Comparison of ENCODE assay signal across 9 cellular contexts in the genomic region with DNA sequence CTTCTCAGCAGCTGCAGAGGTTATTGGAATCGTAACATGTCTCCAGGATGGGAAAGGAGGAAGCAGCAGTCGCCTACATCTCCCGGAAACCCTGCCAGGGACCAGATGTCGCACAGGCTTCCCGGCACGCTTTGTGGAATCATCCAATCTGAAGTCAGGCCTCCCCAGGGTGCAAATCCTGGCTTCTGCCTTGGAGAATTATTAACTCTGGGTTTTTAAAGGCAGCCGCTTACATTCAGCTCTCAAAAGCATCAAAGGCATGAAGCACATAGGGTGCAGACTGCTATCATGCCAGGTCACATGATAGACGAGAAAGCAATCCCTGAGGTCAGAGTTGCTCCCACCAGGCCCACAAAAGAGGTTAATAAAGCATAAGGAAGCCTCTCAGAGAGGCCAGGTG. TPM values are rescaled to one million over a fixed set of nuclear protein-coding genes. Genes with fewer than 3 reads are reported as not detected.
DNase-seq lines count a peak whose midpoint lies in the region; ATAC-seq, FAIRE-seq and TF ChIP-seq lines count a peak whose summit lies in the region.
"Not testable (repeated sequence)": the region's sequence is repeated elsewhere in the genome, so short reads cannot be mapped to it uniquely, and the experiment has no call there.
"Had no signal": no experiment of that assay in that cellular context is flagged by ENCODE, and none has a peak within 500 bp of the region (broad histone marks: within the 10 kb centered on the region; RNA-seq: fewer than 3 reads in every experiment).

No MANE protein-coding gene starts in this region.

- WGBS in HepG2 (ENCODE audit: low lambda C conversion rate) = 0% methylated on average over 4 of the region's 8 CpGs

- H3K27me3 Mint-ChIP-seq in neural crest cell (ENCODE audit: low read depth) = not testable (repeated sequence)

- not testable (repeated sequence) for H3K36me3 ChIP-seq in colonic mucosa; left ventricle myocardium inferior; HepG2 (replicated peaks in 1 of 2; ENCODE audit: control insufficient read depth in 1 of 2, insufficient read depth in 2 of 2, low read length in 2 of 2); skeletal muscle tissue (ENCODE audit: control insufficient read depth in 3 of 3, insufficient read depth in 3 of 3, low read length in 3 of 3)

- not testable (repeated sequence) for H3K36me3 Mint-ChIP-seq in neural crest cell (ENCODE audit: low read depth)

- POLR2A ChIA-PET in HepG2 (lab: Yijun Ruan, JAX) = interaction anchor here (1.2 to 1.5 kb wide), 3 partner anchors 10 to 27 kb away, joined by 3 to 5 read pairs (median 3); no protein-coding TSS in a partner anchor

- not testable (repeated sequence) for FAIRE-seq in RCC 7860 (lab: Jason Lieb, UNC)
- FAIRE-seq in HepG2 (lab: Jason Lieb, UNC) = peak; percentile 93

- H3K4me1 ChIP-seq in colonic mucosa = not testable (repeated sequence)
- peaks cover 38% of the 10 kb centered on the region for H3K4me1 ChIP-seq in left ventricle myocardium inferior
- peaks cover 48% of the 10 kb centered on the region for H3K4me1 ChIP-seq in HepG2 (ENCODE audit: insufficient read depth, low read length)
- H3K4me1 ChIP-seq in skeletal muscle tissue (ENCODE audit: control insufficient read depth in 3 of 3, insufficient read depth in 3 of 3, low read length in 3 of 3) = peaks cover 8 to 18% (median 9%) of the 10 kb centered on the region in 3 donors

- H3K4me2 ChIP-seq in HepG2 (ENCODE audit: low read depth, low read length) = peak overlapping the region; percentile 95

- TF ChIP-seq RAD21 in HepG2 (CRISPR knock-in tag; IDR thresholded peaks at IDR 0.05) = not testable (repeated sequence)

- CTCF ChIA-PET in HepG2 (lab: Yijun Ruan, JAX; ENCODE audit: low intra/inter-chr PET ratio, low total read pairs) = not testable (repeated sequence)

- peak; percentile 60 for ATAC-seq in HepG2

- H3K27ac ChIP-seq in colonic mucosa (peak overlapping the region; percentile 7), left ventricle myocardium inferior (replicated peaks) (peak overlapping the region; percentile 30), HepG2 (ENCODE audit: extremely low read length, insufficient read depth, low read length) (peak overlapping the region; percentile 61), skeletal muscle tissue (ENCODE audit: low read depth, low read length) (peak overlapping the region; percentile 25)

- H3K27me3 ChIP-seq in colonic mucosa; left ventricle myocardium inferior (ENCODE audit: low read depth); HepG2 (ENCODE audit: control insufficient read depth in 1 of 2, insufficient read depth in 2 of 2, low read length in 2 of 2); skeletal muscle tissue (ENCODE audit: control insufficient read depth in 3 of 3, insufficient read depth in 3 of 3, low read length in 3 of 3): not testable (repeated sequence)

- not testable (repeated sequence) for TF ChIP-seq CTCF in colonic mucosa (IDR thresholded peaks at IDR 0.05); left ventricle myocardium inferior (IDR thresholded peaks at IDR 0.05; ENCODE audit: borderline replicate concordance); HepG2 (CRISPR knock-in tag; IDR thresholded peaks at IDR 0.05); neural crest cell (conservative IDR thresholded peaks at IDR 0.05)

- H3K27ac Mint-ChIP-seq in neural crest cell (ENCODE audit: unreplicated experiment) = not testable (repeated sequence)

- intact Hi-C loops in colonic mucosa (cut with DNase I); left ventricle myocardium inferior (cut with micrococcal nuclease); HepG2 (cut with micrococcal nuclease; ENCODE audit: unreplicated experiment): not testable (repeated sequence)

- H3K79me2 ChIP-seq in HepG2 (ENCODE audit: insufficient read depth, low read length) = not testable (repeated sequence)

- peak; percentile 45 to 61; a peak in 1 of 4 replicates for TF ChIP-seq POLR2A in HepG2 (IDR thresholded peaks at IDR 0.05; ENCODE audit: insufficient read depth in 1 of 2, low read depth in 2 of 2, low read length in 2 of 2)

- H3K9me3 ChIP-seq in colonic mucosa; left ventricle myocardium inferior (replicated peaks); HepG2 (ENCODE audit: low read length); skeletal muscle tissue (ENCODE audit: control insufficient read depth in 3 of 3, low read length in 3 of 3): not testable (repeated sequence)

- peak; percentile 84 for DNase-seq in COLO668 (lab: John Stamatoyannopoulos, UW; ENCODE audit: unreplicated experiment)
- peak; percentile 56 for DNase-seq in NCI-H1694 (lab: John Stamatoyannopoulos, UW)
- DNase-seq in RCC 7860 (ENCODE audit: low spot score) = peak; percentile 14
- peak; percentile 60 for DNase-seq in colonic mucosa
- DNase-seq in left ventricle myocardium inferior = peak; percentile 66
- DNase-seq in HepG2 (ENCODE audit: low spot score) = peak; percentile 92
- DNase-seq in neural crest cell (ENCODE audit: low read depth, low spot score) = not testable (repeated sequence)

- H3K9ac ChIP-seq in colonic mucosa (ENCODE audit: low read depth in 2 of 2, low read length in 2 of 2); skeletal muscle tissue (ENCODE audit: low read depth in 1 of 3, low read length in 3 of 3): not testable (repeated sequence)
- peak overlapping the region; percentile 52 for H3K9ac ChIP-seq in HepG2 (ENCODE audit: insufficient read depth, low read depth, low read length)

- peak overlapping the region; percentile 69 for H3K4me3 Mint-ChIP-seq in neural crest cell

- in situ Hi-C loops in HepG2 (cut with HindIII; ENCODE audit: extremely low pct_ligation_motif_present, low pct_unique_long_range_greater_than_20kb) = not testable (repeated sequence)

- not testable (repeated sequence) for H2AFZ ChIP-seq in HepG2 (ENCODE audit: low read length)

- not testable (repeated sequence) for TF ChIP-seq EP300 in HepG2 (IDR thresholded peaks at IDR 0.05; ENCODE audit: low read depth in 2 of 2, low read length in 2 of 2); HepG2 (CRISPR knock-in tag; IDR thresholded peaks at IDR 0.05; ENCODE audit: borderline replicate concordance)

- not testable (repeated sequence) for H3K4me3 ChIP-seq in colonic mucosa; left ventricle myocardium inferior; skeletal muscle tissue (ENCODE audit: low read length in 3 of 3)
- H3K4me3 ChIP-seq in HepG2 (replicated peaks in 1 of 3; ENCODE audit: insufficient read depth in 1 of 3, low read depth in 2 of 3, low read length in 3 of 3) = peak overlapping the region; percentile 36 to 65 (median 42)

- not testable (repeated sequence) for H3K9me3 Mint-ChIP-seq in neural crest cell

- H4K20me1 ChIP-seq in HepG2 (ENCODE audit: insufficient read depth, low read length) = not testable (repeated sequence)

- not testable (repeated sequence) for BruUV-seq in HepG2 (replicated peaks; lab: Mats Ljungman, UMichigan)

- H3K4me1 Mint-ChIP-seq in neural crest cell = peaks cover 11% of the 10 kb centered on the region

RNA-seq across cellular contexts. Expression of gene PTGES2, which starts 4.6 kb away (rescaled TPM):
- total RNA-seq in colonic mucosa (100 to 1,000 TPM in 1 of 2 donors, 10 to 100 TPM in 1; 93.7 to 142 TPM), left ventricle myocardium inferior (141 TPM), HepG2 (2016; rRNA removed; fragmentation: Illumina TruSeq; extraction: Trizol) (68.5 and 79.8 TPM in 2 replicates), neural crest cell (63.2 and 72.2 TPM in 2 replicates), skeletal muscle tissue (47.5 TPM)
- total RNA-seq in HepG2 (2016; cell fraction: cytosol; rRNA removed; fragmentation: Illumina TruSeq; extraction: Trizol; ENCODE audit: low read depth) = 176 and 179 TPM in 2 replicates
- total RNA-seq in HepG2 (2016; cell fraction: insoluble cytoplasmic fraction; rRNA removed; fragmentation: Illumina TruSeq; extraction: Trizol) = 65.6 and 85.2 TPM in 2 replicates
- total RNA-seq in HepG2 (2016; cell fraction: membrane; rRNA removed; fragmentation: Illumina TruSeq; extraction: Trizol) = 80.3 and 84.6 TPM in 2 replicates
- 40.6 and 44.2 TPM in 2 replicates for total RNA-seq in HepG2 (2016; cell fraction: nucleus; rRNA removed; fragmentation: Illumina TruSeq; extraction: Trizol)
- polyA plus RNA-seq in HepG2 (2011; rRNA removed) = 63.7 and 67.2 TPM in 2 replicates
- polyA plus RNA-seq in HepG2 (2011; cell fraction: cytosol; rRNA removed) = 53.6 and 85.6 TPM in 2 replicates
- 128 and 148 TPM in 2 replicates for polyA plus RNA-seq in HepG2 (2011; cell fraction: nucleus; rRNA removed)
- 39.6 and 40.6 TPM in 2 replicates for polyA plus RNA-seq in HepG2 (2012)
- polyA plus RNA-seq in HepG2 (2016; cell fraction: cytosol; fragmentation: Illumina TruSeq; extraction: Trizol; ENCODE audit: low read depth) = 61.1 and 71.8 TPM in 2 replicates
- 67.8 and 88.5 TPM in 2 replicates for polyA plus RNA-seq in HepG2 (2016; cell fraction: insoluble cytoplasmic fraction; fragmentation: Illumina TruSeq; extraction: Trizol; ENCODE audit: low read depth)
- 68.9 and 78.2 TPM in 2 replicates for polyA plus RNA-seq in HepG2 (2016; cell fraction: membrane; fragmentation: Illumina TruSeq; extraction: Trizol; ENCODE audit: low read depth)
- polyA plus RNA-seq in HepG2 (2016; cell fraction: nucleus; fragmentation: Illumina TruSeq; extraction: Trizol; ENCODE audit: insufficient read depth, low read depth) = 101 and 105 TPM in 2 replicates
- 109 and 143 TPM in 2 replicates for polyA minus RNA-seq in HepG2 (2011; rRNA and poly(A)+ RNA removed; ENCODE audit: low replicate concordance)
- 29.5 and 39.2 TPM in 2 replicates for polyA minus RNA-seq in HepG2 (2011; cell fraction: cytosol; rRNA and poly(A)+ RNA removed)
- 39.4 and 44.6 TPM in 2 replicates for polyA minus RNA-seq in HepG2 (2011; cell fraction: nucleus; rRNA and poly(A)+ RNA removed)

RNA-seq across cellular contexts. Expression of gene LCN2, which starts 17.1 kb away (rescaled TPM):
- 100 to 1,000 TPM; 162 to 374 TPM for total RNA-seq in colonic mucosa
- not detected for total RNA-seq in left ventricle myocardium inferior
- total RNA-seq in HepG2 (2016; rRNA removed; fragmentation: Illumina TruSeq; extraction: Trizol) = 0.34 and 0.38 TPM in 2 replicates
- total RNA-seq in HepG2 (2016; cell fraction: cytosol; rRNA removed; fragmentation: Illumina TruSeq; extraction: Trizol; ENCODE audit: low read depth) = 0.40 TPM in 1 of 2 replicates, not detected in the other
- total RNA-seq in HepG2 (2016; cell fraction: insoluble cytoplasmic fraction; rRNA removed; fragmentation: Illumina TruSeq; extraction: Trizol) = 0.24 TPM in 1 of 2 replicates, not detected in the other
- total RNA-seq in HepG2 (2016; cell fraction: membrane; rRNA removed; fragmentation: Illumina TruSeq; extraction: Trizol) = 0.34 and 0.38 TPM in 2 replicates
- not detected in 2 replicates for total RNA-seq in HepG2 (2016; cell fraction: nucleus; rRNA removed; fragmentation: Illumina TruSeq; extraction: Trizol)
- polyA plus RNA-seq in HepG2 (2011; rRNA removed) = 1.4 and 2.3 TPM in 2 replicates
- polyA plus RNA-seq in HepG2 (2011; cell fraction: cytosol; rRNA removed) = 0.93 and 2.4 TPM in 2 replicates
- 4.4 and 6.2 TPM in 2 replicates for polyA plus RNA-seq in HepG2 (2011; cell fraction: nucleus; rRNA removed)
- 1.5 and 1.7 TPM in 2 replicates for polyA plus RNA-seq in HepG2 (2012)
- 0.69 and 0.92 TPM in 2 replicates for polyA plus RNA-seq in HepG2 (2016; cell fraction: cytosol; fragmentation: Illumina TruSeq; extraction: Trizol; ENCODE audit: low read depth)
- polyA plus RNA-seq in HepG2 (2016; cell fraction: insoluble cytoplasmic fraction; fragmentation: Illumina TruSeq; extraction: Trizol; ENCODE audit: low read depth) = 0.71 and 0.76 TPM in 2 replicates
- 0.49 and 0.63 TPM in 2 replicates for polyA plus RNA-seq in HepG2 (2016; cell fraction: membrane; fragmentation: Illumina TruSeq; extraction: Trizol; ENCODE audit: low read depth)
- polyA plus RNA-seq in HepG2 (2016; cell fraction: nucleus; fragmentation: Illumina TruSeq; extraction: Trizol; ENCODE audit: insufficient read depth, low read depth) = 1.7 and 3.0 TPM in 2 replicates
- 0.44 and 0.52 TPM in 2 replicates for polyA minus RNA-seq in HepG2 (2011; rRNA and poly(A)+ RNA removed; ENCODE audit: low replicate concordance)
- 0.99 TPM in 1 of 2 replicates, not detected in the other for polyA minus RNA-seq in HepG2 (2011; cell fraction: cytosol; rRNA and poly(A)+ RNA removed)
- polyA minus RNA-seq in HepG2 (2011; cell fraction: nucleus; rRNA and poly(A)+ RNA removed) = not detected in 2 replicates
- total RNA-seq in neural crest cell = not detected in 2 replicates
- total RNA-seq in skeletal muscle tissue = 2.1 TPM
- total RNA-seq: NCI-H460 had no signal

RNA-seq across cellular contexts. Expression of gene BBLN, which starts 27.9 kb away (rescaled TPM):
- 10 to 100 TPM; 47.5 to 53.0 TPM for total RNA-seq in colonic mucosa
- 52.5 TPM for total RNA-seq in left ventricle myocardium inferior
- total RNA-seq in HepG2 (2016; rRNA removed; fragmentation: Illumina TruSeq; extraction: Trizol) = 22.2 and 33.1 TPM in 2 replicates
- 146 and 177 TPM in 2 replicates for total RNA-seq in HepG2 (2016; cell fraction: cytosol; rRNA removed; fragmentation: Illumina TruSeq; extraction: Trizol; ENCODE audit: low read depth)
- 17.4 and 30.2 TPM in 2 replicates for total RNA-seq in HepG2 (2016; cell fraction: insoluble cytoplasmic fraction; rRNA removed; fragmentation: Illumina TruSeq; extraction: Trizol)
- 86.9 and 114 TPM in 2 replicates for total RNA-seq in HepG2 (2016; cell fraction: membrane; rRNA removed; fragmentation: Illumina TruSeq; extraction: Trizol)
- 11.7 and 11.9 TPM in 2 replicates for total RNA-seq in HepG2 (2016; cell fraction: nucleus; rRNA removed; fragmentation: Illumina TruSeq; extraction: Trizol)
- 27.6 and 29.5 TPM in 2 replicates for polyA plus RNA-seq in HepG2 (2011; rRNA removed)
- polyA plus RNA-seq in HepG2 (2011; cell fraction: cytosol; rRNA removed) = 25.8 and 50.8 TPM in 2 replicates
- 19.2 and 22.8 TPM in 2 replicates for polyA plus RNA-seq in HepG2 (2011; cell fraction: nucleus; rRNA removed)
- 13.4 and 25.7 TPM in 2 replicates for polyA plus RNA-seq in HepG2 (2012)
- polyA plus RNA-seq in HepG2 (2016; cell fraction: cytosol; fragmentation: Illumina TruSeq; extraction: Trizol; ENCODE audit: low read depth) = 235 and 253 TPM in 2 replicates
- 19.0 and 25.9 TPM in 2 replicates for polyA plus RNA-seq in HepG2 (2016; cell fraction: insoluble cytoplasmic fraction; fragmentation: Illumina TruSeq; extraction: Trizol; ENCODE audit: low read depth)
- polyA plus RNA-seq in HepG2 (2016; cell fraction: membrane; fragmentation: Illumina TruSeq; extraction: Trizol; ENCODE audit: low read depth) = 124 and 129 TPM in 2 replicates
- polyA plus RNA-seq in HepG2 (2016; cell fraction: nucleus; fragmentation: Illumina TruSeq; extraction: Trizol; ENCODE audit: insufficient read depth, low read depth) = 21.4 TPM in 2 replicates
- polyA minus RNA-seq in HepG2 (2011; rRNA and poly(A)+ RNA removed; ENCODE audit: low replicate concordance) = 17.1 and 32.9 TPM in 2 replicates
- 13.6 and 21.6 TPM in 2 replicates for polyA minus RNA-seq in HepG2 (2011; cell fraction: cytosol; rRNA and poly(A)+ RNA removed)
- polyA minus RNA-seq in HepG2 (2011; cell fraction: nucleus; rRNA and poly(A)+ RNA removed) = 4.8 and 7.1 TPM in 2 replicates
- total RNA-seq in neural crest cell = 80.6 and 82.5 TPM in 2 replicates
- total RNA-seq in skeletal muscle tissue = 7.8 TPM

RNA-seq across cellular contexts. Expression of gene CIZ1, which starts 59.2 kb away (rescaled TPM):
- total RNA-seq in colonic mucosa (10 to 100 TPM; 97.5 to 97.7 TPM), left ventricle myocardium inferior (74.9 TPM), HepG2 (2016; rRNA removed; fragmentation: Illumina TruSeq; extraction: Trizol) (25.8 and 30.6 TPM in 2 replicates), neural crest cell (201 and 226 TPM in 2 replicates), skeletal muscle tissue (12.0 TPM)
- total RNA-seq in HepG2 (2016; cell fraction: cytosol; rRNA removed; fragmentation: Illumina TruSeq; extraction: Trizol; ENCODE audit: low read depth) = 36.1 and 38.7 TPM in 2 replicates
- total RNA-seq in HepG2 (2016; cell fraction: insoluble cytoplasmic fraction; rRNA removed; fragmentation: Illumina TruSeq; extraction: Trizol) = 18.6 and 29.5 TPM in 2 replicates
- 57.5 and 63.8 TPM in 2 replicates for total RNA-seq in HepG2 (2016; cell fraction: membrane; rRNA removed; fragmentation: Illumina TruSeq; extraction: Trizol)
- 29.5 and 33.7 TPM in 2 replicates for total RNA-seq in HepG2 (2016; cell fraction: nucleus; rRNA removed; fragmentation: Illumina TruSeq; extraction: Trizol)
- 50.3 and 54.7 TPM in 2 replicates for polyA plus RNA-seq in HepG2 (2011; rRNA removed)
- 20.5 and 28.3 TPM in 2 replicates for polyA plus RNA-seq in HepG2 (2011; cell fraction: cytosol; rRNA removed)
- polyA plus RNA-seq in HepG2 (2011; cell fraction: nucleus; rRNA removed) = 114 and 121 TPM in 2 replicates
- polyA plus RNA-seq in HepG2 (2012) = 52.9 and 73.1 TPM in 2 replicates
- 70.7 and 77.7 TPM in 2 replicates for polyA plus RNA-seq in HepG2 (2016; cell fraction: cytosol; fragmentation: Illumina TruSeq; extraction: Trizol; ENCODE audit: low read depth)
- polyA plus RNA-seq in HepG2 (2016; cell fraction: insoluble cytoplasmic fraction; fragmentation: Illumina TruSeq; extraction: Trizol; ENCODE audit: low read depth) = 39.9 and 54.4 TPM in 2 replicates
- 97.4 and 105 TPM in 2 replicates for polyA plus RNA-seq in HepG2 (2016; cell fraction: membrane; fragmentation: Illumina TruSeq; extraction: Trizol; ENCODE audit: low read depth)
- 115 and 119 TPM in 2 replicates for polyA plus RNA-seq in HepG2 (2016; cell fraction: nucleus; fragmentation: Illumina TruSeq; extraction: Trizol; ENCODE audit: insufficient read depth, low read depth)
- polyA minus RNA-seq in HepG2 (2011; rRNA and poly(A)+ RNA removed; ENCODE audit: low replicate concordance) = 51.1 and 193 TPM in 2 replicates
- polyA minus RNA-seq in HepG2 (2011; cell fraction: cytosol; rRNA and poly(A)+ RNA removed) = 20.0 and 26.1 TPM in 2 replicates
- 18.0 and 23.8 TPM in 2 replicates for polyA minus RNA-seq in HepG2 (2011; cell fraction: nucleus; rRNA and poly(A)+ RNA removed)

Comparison
In these comparisons a context has a peak if more than half of its experiments do, and no peak if none do; other contexts are left out.
1. H3K27ac ChIP-seq: peak in every context shown above with its lines; median percentile 61 in HepG2; 30 in left ventricle myocardium inferior; 25 in skeletal muscle tissue; 7 in colonic mucosa.
2. RNA of gene LCN2, which starts 17.1 kb away (total RNA-seq): 162 to 374 TPM in colonic mucosa; 2.1 TPM in skeletal muscle tissue (single experiment), 0.24 to 0.40 TPM in HepG2, not detected in left ventricle myocardium inferior (single experiment) and not detected in neural crest cell; every median in the first group is over 10 times any median in the second.